1 cellular context compared by ENCODE assay signal in the genomic region with DNA sequence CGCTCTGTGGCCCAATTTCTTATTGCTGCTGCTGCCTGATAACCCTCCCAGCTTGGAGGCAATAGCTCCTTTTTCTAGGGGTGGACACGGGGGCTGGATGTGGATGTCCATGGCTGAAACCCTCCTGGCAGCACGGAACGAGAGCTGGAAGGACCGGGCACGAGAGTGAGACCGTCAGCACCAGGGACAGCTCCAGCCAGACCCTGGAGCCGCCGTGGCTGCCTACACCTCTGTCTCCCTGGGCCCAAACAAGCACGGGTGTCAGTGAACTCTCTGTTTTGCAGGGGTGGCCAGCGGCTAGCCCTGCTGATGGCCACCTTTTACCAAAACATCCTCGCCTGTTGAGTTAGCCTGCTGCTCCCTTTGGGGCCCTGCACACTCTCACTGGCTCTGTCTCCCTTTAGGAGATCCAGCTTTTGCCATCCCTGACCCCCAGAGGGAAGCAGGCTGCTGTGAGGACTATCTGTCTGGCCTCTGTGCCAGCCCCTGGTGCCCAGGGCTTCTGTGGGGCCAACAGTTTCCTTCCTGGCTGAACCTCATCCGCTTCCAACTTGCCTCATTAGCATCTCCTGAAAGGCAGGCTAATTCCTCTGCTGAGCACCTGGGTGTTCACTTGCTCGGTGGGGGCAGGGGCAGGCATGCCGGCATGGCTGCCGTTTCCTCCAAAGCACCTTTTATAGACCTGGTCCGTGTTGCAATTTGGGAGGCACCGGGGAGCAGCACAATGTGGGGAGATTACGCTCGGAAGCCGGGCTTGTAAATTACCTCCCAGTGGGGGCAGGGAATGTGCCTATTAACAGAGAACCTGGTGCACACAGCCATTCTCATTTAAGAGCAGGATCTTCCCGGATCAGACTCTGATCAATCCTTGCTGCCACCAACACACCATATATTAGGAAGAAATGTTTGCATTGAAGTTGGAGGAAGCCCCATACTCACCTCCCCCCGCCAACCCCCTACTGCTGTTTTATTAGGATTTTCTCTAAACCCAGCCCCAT.
TF ChIP-seq lines count a peak whose summit lies in the region.

No MANE protein-coding gene starts in this region.

TF ChIP-seq in HepG2, 621 proteins besides CTCF, POLR2A, EP300 and RAD21 (continued from another document and continues in another):
- TF ChIP-seq, protein P1, sequence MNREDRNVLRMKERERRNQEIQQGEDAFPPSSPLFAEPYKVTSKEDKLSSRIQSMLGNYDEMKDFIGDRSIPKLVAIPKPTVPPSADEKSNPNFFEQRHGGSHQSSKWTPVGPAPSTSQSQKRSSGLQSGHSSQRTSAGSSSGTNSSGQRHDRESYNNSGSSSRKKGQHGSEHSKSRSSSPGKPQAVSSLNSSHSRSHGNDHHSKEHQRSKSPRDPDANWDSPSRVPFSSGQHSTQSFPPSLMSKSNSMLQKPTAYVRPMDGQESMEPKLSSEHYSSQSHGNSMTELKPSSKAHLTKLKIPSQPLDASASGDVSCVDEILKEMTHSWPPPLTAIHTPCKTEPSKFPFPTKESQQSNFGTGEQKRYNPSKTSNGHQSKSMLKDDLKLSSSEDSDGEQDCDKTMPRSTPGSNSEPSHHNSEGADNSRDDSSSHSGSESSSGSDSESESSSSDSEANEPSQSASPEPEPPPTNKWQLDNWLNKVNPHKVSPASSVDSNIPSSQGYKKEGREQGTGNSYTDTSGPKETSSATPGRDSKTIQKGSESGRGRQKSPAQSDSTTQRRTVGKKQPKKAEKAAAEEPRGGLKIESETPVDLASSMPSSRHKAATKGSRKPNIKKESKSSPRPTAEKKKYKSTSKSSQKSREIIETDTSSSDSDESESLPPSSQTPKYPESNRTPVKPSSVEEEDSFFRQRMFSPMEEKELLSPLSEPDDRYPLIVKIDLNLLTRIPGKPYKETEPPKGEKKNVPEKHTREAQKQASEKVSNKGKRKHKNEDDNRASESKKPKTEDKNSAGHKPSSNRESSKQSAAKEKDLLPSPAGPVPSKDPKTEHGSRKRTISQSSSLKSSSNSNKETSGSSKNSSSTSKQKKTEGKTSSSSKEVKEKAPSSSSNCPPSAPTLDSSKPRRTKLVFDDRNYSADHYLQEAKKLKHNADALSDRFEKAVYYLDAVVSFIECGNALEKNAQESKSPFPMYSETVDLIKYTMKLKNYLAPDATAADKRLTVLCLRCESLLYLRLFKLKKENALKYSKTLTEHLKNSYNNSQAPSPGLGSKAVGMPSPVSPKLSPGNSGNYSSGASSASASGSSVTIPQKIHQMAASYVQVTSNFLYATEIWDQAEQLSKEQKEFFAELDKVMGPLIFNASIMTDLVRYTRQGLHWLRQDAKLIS (CRISPR knock-in tag; IDR thresholded peaks at IDR 0.05), result no peak
- TF ChIP-seq, protein P2, sequence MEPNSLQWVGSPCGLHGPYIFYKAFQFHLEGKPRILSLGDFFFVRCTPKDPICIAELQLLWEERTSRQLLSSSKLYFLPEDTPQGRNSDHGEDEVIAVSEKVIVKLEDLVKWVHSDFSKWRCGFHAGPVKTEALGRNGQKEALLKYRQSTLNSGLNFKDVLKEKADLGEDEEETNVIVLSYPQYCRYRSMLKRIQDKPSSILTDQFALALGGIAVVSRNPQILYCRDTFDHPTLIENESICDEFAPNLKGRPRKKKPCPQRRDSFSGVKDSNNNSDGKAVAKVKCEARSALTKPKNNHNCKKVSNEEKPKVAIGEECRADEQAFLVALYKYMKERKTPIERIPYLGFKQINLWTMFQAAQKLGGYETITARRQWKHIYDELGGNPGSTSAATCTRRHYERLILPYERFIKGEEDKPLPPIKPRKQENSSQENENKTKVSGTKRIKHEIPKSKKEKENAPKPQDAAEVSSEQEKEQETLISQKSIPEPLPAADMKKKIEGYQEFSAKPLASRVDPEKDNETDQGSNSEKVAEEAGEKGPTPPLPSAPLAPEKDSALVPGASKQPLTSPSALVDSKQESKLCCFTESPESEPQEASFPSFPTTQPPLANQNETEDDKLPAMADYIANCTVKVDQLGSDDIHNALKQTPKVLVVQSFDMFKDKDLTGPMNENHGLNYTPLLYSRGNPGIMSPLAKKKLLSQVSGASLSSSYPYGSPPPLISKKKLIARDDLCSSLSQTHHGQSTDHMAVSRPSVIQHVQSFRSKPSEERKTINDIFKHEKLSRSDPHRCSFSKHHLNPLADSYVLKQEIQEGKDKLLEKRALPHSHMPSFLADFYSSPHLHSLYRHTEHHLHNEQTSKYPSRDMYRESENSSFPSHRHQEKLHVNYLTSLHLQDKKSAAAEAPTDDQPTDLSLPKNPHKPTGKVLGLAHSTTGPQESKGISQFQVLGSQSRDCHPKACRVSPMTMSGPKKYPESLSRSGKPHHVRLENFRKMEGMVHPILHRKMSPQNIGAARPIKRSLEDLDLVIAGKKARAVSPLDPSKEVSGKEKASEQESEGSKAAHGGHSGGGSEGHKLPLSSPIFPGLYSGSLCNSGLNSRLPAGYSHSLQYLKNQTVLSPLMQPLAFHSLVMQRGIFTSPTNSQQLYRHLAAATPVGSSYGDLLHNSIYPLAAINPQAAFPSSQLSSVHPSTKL (CRISPR knock-in tag; IDR thresholded peaks at IDR 0.05), result no peak; the same call in 1 of the 2 replicates
- no peak for TF ChIP-seq SMC3 (IDR thresholded peaks at IDR 0.05; ENCODE audit: low read length)
- TF ChIP-seq NPAS2 (CRISPR knock-in tag; IDR thresholded peaks at IDR 0.05; ENCODE audit: borderline replicate concordance), result no peak
- TF ChIP-seq ZKSCAN5 (CRISPR knock-in tag; IDR thresholded peaks at IDR 0.05), result no peak
- TF ChIP-seq DPF2 (CRISPR knock-in tag; IDR thresholded peaks at IDR 0.05; ENCODE audit: borderline replicate concordance, low read depth), result no peak
- TF ChIP-seq GPN1 (CRISPR knock-in tag; IDR thresholded peaks at IDR 0.05; ENCODE audit: borderline replicate concordance), result 0 out of 2 replicates have a peak, but pooled peaks have one; percentile 57
- TF ChIP-seq, protein P3, sequence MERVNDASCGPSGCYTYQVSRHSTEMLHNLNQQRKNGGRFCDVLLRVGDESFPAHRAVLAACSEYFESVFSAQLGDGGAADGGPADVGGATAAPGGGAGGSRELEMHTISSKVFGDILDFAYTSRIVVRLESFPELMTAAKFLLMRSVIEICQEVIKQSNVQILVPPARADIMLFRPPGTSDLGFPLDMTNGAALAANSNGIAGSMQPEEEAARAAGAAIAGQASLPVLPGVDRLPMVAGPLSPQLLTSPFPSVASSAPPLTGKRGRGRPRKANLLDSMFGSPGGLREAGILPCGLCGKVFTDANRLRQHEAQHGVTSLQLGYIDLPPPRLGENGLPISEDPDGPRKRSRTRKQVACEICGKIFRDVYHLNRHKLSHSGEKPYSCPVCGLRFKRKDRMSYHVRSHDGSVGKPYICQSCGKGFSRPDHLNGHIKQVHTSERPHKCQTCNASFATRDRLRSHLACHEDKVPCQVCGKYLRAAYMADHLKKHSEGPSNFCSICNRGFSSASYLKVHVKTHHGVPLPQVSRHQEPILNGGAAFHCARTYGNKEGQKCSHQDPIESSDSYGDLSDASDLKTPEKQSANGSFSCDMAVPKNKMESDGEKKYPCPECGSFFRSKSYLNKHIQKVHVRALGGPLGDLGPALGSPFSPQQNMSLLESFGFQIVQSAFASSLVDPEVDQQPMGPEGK (CRISPR knock-in tag; IDR thresholded peaks at IDR 0.05), result no peak
- TF ChIP-seq, protein P4, sequence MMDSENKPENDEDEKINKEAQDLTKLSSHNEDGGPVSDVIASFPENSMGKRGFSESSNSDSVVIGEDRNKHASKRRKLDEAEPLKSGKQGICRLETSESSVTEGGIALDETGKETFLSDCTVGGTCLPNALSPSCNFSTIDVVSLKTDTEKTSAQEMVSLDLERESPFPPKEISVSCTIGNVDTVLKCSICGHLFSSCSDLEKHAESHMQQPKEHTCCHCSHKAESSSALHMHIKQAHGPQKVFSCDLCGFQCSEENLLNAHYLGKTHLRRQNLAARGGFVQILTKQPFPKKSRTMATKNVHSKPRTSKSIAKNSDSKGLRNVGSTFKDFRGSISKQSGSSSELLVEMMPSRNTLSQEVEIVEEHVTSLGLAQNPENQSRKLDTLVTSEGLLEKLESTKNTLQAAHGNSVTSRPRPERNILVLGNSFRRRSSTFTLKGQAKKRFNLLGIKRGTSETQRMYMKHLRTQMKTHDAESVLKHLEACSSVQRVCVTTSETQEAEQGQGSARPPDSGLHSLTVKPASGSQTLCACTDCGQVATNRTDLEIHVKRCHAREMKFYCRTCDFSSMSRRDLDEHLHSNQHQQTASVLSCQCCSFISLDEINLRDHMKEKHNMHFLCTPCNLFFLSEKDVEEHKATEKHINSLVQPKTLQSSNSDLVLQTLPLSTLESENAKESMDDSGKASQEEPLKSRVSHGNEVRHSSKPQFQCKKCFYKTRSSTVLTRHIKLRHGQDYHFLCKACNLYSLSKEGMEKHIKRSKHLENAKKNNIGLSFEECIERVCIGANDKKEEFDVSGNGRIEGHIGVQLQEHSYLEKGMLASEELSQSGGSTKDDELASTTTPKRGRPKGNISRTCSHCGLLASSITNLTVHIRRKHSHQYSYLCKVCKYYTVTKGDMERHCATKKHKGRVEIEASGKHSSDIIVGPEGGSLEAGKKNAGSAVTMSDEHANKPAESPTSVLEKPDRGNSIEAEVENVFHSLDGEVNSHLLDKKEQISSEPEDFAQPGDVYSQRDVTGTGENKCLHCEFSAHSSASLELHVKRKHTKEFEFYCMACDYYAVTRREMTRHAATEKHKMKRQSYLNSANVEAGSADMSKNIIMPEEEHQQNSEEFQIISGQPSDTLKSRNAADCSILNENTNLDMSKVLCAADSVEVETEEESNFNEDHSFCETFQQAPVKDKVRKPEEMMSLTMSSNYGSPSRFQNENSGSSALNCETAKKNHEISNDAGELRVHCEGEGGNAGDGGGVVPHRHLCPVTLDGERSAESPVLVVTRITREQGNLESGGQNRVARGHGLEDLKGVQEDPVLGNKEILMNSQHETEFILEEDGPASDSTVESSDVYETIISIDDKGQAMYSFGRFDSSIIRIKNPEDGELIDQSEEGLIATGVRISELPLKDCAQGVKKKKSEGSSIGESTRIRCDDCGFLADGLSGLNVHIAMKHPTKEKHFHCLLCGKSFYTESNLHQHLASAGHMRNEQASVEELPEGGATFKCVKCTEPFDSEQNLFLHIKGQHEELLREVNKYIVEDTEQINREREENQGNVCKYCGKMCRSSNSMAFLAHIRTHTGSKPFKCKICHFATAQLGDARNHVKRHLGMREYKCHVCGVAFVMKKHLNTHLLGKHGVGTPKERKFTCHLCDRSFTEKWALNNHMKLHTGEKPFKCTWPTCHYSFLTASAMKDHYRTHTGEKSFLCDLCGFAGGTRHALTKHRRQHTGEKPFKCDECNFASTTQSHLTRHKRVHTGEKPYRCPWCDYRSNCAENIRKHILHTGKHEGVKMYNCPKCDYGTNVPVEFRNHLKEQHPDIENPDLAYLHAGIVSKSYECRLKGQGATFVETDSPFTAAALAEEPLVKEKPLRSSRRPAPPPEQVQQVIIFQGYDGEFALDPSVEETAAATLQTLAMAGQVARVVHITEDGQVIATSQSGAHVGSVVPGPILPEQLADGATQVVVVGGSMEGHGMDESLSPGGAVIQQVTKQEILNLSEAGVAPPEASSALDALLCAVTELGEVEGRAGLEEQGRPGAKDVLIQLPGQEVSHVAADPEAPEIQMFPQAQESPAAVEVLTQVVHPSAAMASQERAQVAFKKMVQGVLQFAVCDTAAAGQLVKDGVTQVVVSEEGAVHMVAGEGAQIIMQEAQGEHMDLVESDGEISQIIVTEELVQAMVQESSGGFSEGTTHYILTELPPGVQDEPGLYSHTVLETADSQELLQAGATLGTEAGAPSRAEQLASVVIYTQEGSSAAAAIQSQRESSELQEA (CRISPR knock-in tag; IDR thresholded peaks at IDR 0.05; ENCODE audit: not compliant biosample characterization), result no peak
- no peak for TF ChIP-seq NFYC (CRISPR knock-in tag; IDR thresholded peaks at IDR 0.05)
- peak; percentile 60; the same call in 1 of the 2 replicates for TF ChIP-seq TBX2 (CRISPR knock-in tag; IDR thresholded peaks at IDR 0.05; ENCODE audit: borderline replicate concordance)
- no peak for TF ChIP-seq HDAC6 (IDR thresholded peaks at IDR 0.05; ENCODE audit: low read depth, low read length)
- TF ChIP-seq HOXA3 (CRISPR knock-in tag; IDR thresholded peaks at IDR 0.05), result peak; percentile 51
- TF ChIP-seq ZNF615 (CRISPR knock-in tag; IDR thresholded peaks at IDR 0.05; ENCODE audit: borderline replicate concordance), result no peak
- peak; percentile 43; the same call in 1 of the 2 replicates for TF ChIP-seq KDM5B (CRISPR knock-in tag; IDR thresholded peaks at IDR 0.05; ENCODE audit: borderline replicate concordance)
- no peak for TF ChIP-seq ZNF788 (CRISPR knock-in tag; IDR thresholded peaks at IDR 0.05; ENCODE audit: borderline replicate concordance)
- TF ChIP-seq, protein P5, sequence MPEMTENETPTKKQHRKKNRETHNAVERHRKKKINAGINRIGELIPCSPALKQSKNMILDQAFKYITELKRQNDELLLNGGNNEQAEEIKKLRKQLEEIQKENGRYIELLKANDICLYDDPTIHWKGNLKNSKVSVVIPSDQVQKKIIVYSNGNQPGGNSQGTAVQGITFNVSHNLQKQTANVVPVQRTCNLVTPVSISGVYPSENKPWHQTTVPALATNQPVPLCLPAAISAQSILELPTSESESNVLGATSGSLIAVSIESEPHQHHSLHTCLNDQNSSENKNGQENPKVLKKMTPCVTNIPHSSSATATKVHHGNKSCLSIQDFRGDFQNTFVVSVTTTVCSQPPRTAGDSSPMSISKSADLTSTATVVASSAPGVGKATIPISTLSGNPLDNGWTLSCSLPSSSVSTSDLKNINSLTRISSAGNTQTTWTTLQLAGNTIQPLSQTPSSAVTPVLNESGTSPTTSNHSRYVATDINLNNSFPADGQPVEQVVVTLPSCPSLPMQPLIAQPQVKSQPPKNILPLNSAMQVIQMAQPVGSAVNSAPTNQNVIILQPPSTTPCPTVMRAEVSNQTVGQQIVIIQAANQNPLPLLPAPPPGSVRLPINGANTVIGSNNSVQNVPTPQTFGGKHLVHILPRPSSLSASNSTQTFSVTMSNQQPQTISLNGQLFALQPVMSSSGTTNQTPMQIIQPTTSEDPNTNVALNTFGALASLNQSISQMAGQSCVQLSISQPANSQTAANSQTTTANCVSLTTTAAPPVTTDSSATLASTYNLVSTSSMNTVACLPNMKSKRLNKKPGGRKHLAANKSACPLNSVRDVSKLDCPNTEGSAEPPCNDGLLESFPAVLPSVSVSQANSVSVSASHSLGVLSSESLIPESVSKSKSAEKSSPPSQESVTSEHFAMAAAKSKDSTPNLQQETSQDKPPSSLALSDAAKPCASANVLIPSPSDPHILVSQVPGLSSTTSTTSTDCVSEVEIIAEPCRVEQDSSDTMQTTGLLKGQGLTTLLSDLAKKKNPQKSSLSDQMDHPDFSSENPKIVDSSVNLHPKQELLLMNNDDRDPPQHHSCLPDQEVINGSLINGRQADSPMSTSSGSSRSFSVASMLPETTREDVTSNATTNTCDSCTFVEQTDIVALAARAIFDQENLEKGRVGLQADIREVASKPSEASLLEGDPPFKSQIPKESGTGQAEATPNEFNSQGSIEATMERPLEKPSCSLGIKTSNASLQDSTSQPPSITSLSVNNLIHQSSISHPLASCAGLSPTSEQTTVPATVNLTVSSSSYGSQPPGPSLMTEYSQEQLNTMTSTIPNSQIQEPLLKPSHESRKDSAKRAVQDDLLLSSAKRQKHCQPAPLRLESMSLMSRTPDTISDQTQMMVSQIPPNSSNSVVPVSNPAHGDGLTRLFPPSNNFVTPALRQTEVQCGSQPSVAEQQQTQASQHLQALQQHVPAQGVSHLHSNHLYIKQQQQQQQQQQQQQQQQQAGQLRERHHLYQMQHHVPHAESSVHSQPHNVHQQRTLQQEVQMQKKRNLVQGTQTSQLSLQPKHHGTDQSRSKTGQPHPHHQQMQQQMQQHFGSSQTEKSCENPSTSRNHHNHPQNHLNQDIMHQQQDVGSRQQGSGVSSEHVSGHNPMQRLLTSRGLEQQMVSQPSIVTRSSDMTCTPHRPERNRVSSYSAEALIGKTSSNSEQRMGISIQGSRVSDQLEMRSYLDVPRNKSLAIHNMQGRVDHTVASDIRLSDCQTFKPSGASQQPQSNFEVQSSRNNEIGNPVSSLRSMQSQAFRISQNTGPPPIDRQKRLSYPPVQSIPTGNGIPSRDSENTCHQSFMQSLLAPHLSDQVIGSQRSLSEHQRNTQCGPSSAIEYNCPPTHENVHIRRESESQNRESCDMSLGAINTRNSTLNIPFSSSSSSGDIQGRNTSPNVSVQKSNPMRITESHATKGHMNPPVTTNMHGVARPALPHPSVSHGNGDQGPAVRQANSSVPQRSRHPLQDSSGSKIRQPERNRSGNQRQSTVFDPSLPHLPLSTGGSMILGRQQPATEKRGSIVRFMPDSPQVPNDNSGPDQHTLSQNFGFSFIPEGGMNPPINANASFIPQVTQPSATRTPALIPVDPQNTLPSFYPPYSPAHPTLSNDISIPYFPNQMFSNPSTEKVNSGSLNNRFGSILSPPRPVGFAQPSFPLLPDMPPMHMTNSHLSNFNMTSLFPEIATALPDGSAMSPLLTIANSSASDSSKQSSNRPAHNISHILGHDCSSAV (CRISPR knock-in tag; IDR thresholded peaks at IDR 0.05; ENCODE audit: borderline replicate concordance), result no peak
